ENCODE assay signal across 26 cellular contexts in genomic region chr11:19537803-19538453, GRCh38.
"Had no signal": no experiment of that assay in that cellular context is flagged by ENCODE, and none has a peak within 500 bp of the region (broad histone marks: within the 10 kb centered on the region; RNA-seq: fewer than 3 reads in every experiment).

No MANE protein-coding gene starts in this region.

- H3K4me3 Mint-ChIP-seq: endodermal cell; immature natural killer cell; naive thymus-derived CD4-positive, alpha-beta T cell; nephron; stimulated activated effector memory CD8-positive, alpha-beta T cell treated with anti-CD3 and anti-CD28 coated beads, Interleukin-12 subunit alpha, Interleukin-12 subunit beta, amount 100 ng/mL, for 72 hours; type B pancreatic cell had no signal

- FAIRE-seq: colon had no signal

- H3K36me3 Mint-ChIP-seq: immature natural killer cell; naive thymus-derived CD4-positive, alpha-beta T cell; stimulated activated effector memory CD8-positive, alpha-beta T cell treated with anti-CD3 and anti-CD28 coated beads, Interleukin-12 subunit alpha, Interleukin-12 subunit beta, amount 100 ng/mL, for 72 hours; type B pancreatic cell had no signal

- H3K4me1 ChIP-seq: esophagus muscularis mucosa, prostate gland, right atrium auricular region, tibial artery had no signal

- DNase-seq: dorsolateral prefrontal cortex; effector CD4-positive, alpha-beta T cell; endodermal cell; foreskin melanocyte; glutamatergic neuron; hypothalamus; immature natural killer cell; islet precursor cell; kidney glomerular epithelial cell; mesendoderm; midbrain; naive thymus-derived CD4-positive, alpha-beta T cell; nucleus accumbens; sigmoid colon; stimulated activated CD4-positive, alpha-beta T cell treated with anti-CD3 and anti-CD28 coated beads, Interleukin-2, amount 100 ng/mL, for 24 hours; stimulated activated CD4-positive, alpha-beta T cell treated with anti-CD3 and anti-CD28 coated beads, Interleukin-4, amount 100 ng/mL, for 24 hours; stimulated activated naive CD4-positive, alpha-beta T cell treated with Interleukin-2 at 50 U/mL for 16 hours; stomach; tibial artery had no signal

- ATAC-seq: naive thymus-derived CD4-positive, alpha-beta T cell; stimulated activated effector memory CD8-positive, alpha-beta T cell treated with anti-CD3 and anti-CD28 coated beads, Interleukin-12 subunit alpha, Interleukin-12 subunit beta, amount 100 ng/mL, for 72 hours had no signal

- H3K9me3 ChIP-seq: esophagus muscularis mucosa, prostate gland, right atrium auricular region, sigmoid colon, stomach, tibial artery had no signal

- H3K27ac Mint-ChIP-seq: endodermal cell; immature natural killer cell; naive thymus-derived CD4-positive, alpha-beta T cell; nephron; stimulated activated effector memory CD8-positive, alpha-beta T cell treated with anti-CD3 and anti-CD28 coated beads, Interleukin-12 subunit alpha, Interleukin-12 subunit beta, amount 100 ng/mL, for 72 hours; type B pancreatic cell had no signal

- H3K36me3 ChIP-seq: esophagus muscularis mucosa, prostate gland, right atrium auricular region, sigmoid colon, stomach, tibial artery had no signal

- H3K4me1 Mint-ChIP-seq: immature natural killer cell; naive thymus-derived CD4-positive, alpha-beta T cell; stimulated activated effector memory CD8-positive, alpha-beta T cell treated with anti-CD3 and anti-CD28 coated beads, Interleukin-12 subunit alpha, Interleukin-12 subunit beta, amount 100 ng/mL, for 72 hours had no signal

- H3K27me3 ChIP-seq: dorsolateral prefrontal cortex, right atrium auricular region, sigmoid colon, stomach, tibial artery had no signal

- H3K4me3 ChIP-seq: dorsolateral prefrontal cortex, esophagus muscularis mucosa, prostate gland, right atrium auricular region, sigmoid colon, stomach, tibial artery had no signal

- H3K27me3 Mint-ChIP-seq: type B pancreatic cell had no signal

- H3K9me3 Mint-ChIP-seq: endodermal cell; immature natural killer cell; nephron; stimulated activated effector memory CD8-positive, alpha-beta T cell treated with anti-CD3 and anti-CD28 coated beads, Interleukin-12 subunit alpha, Interleukin-12 subunit beta, amount 100 ng/mL, for 72 hours; type B pancreatic cell had no signal

- H3K27ac ChIP-seq: esophagus muscularis mucosa, prostate gland, right atrium auricular region, sigmoid colon, stomach, tibial artery had no signal
